Comparison of ENCODE assay signal across 6 cellular contexts in the genomic region with DNA sequence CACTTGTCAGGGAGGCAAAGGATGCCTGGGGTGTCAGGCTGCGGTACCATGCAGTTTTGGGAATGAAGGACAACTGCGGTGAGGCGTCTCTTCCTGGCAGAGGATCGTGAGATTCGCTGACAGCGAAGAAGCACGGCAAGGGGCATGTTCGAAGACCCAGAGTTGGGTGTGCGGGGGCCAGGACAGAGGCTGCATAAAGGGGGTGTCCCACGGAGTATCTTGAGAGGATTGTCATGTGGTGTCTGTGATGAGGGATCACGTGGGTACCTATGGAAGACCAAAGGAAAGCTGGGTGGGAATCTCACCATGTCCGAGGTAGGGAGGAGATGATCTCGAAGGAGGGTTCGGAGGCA. TPM values are rescaled to one million over a fixed set of nuclear protein-coding genes. Genes with fewer than 3 reads are reported as not detected.
DNase-seq lines count a peak whose midpoint lies in the region; ATAC-seq and TF ChIP-seq lines count a peak whose summit lies in the region.

No MANE protein-coding gene starts in this region.

- no peaks in the 10 kb centered on the region for H3K27me3 ChIP-seq in DND-41 (ENCODE audit: insufficient read depth, low read length, poor library complexity)
- H3K27me3 ChIP-seq in gastroesophageal sphincter = no peaks in the 10 kb centered on the region
- H3K27me3 ChIP-seq in thoracic aorta (replicated peaks; ENCODE audit: insufficient read depth) = no peaks in the 10 kb centered on the region

- H3K4me1 ChIP-seq in DND-41 (ENCODE audit: insufficient read depth, low read length) (peaks cover 33% of the 10 kb centered on the region), gastroesophageal sphincter (peaks cover 0 to 42% (median 11%) of the 10 kb centered on the region in 3 donors), thoracic aorta (ENCODE audit: control insufficient read depth in 1 of 2, low read depth in 2 of 2) (peaks cover 4 to 20% of the 10 kb centered on the region in 2 donors)

- peaks cover 50% of the 10 kb centered on the region for H3K79me2 ChIP-seq in DND-41 (ENCODE audit: insufficient read depth, low read length)

- H3K27ac ChIP-seq in DND-41 (ENCODE audit: low read length) (peak overlapping the region; percentile 75), gastroesophageal sphincter (peak overlapping the region; percentile 2 to 87 (median 86)), thoracic aorta (peak overlapping the region; percentile 68 to 76)

- DNase-seq in DND-41 = no peak
- peak; percentile 27 for DNase-seq in NCI-H2171 treated with DMSO at 0.1 percent for 48 hours (lab: John Stamatoyannopoulos, UW)
- no peak for DNase-seq in thoracic aorta (ENCODE audit: low spot score)
- DNase-seq in AML-193 (lab: John Stamatoyannopoulos, UW) = no peak

- H2AFZ ChIP-seq in DND-41 (ENCODE audit: low read depth, low read length) = peak overlapping the region; percentile 75

- H3K4me2 ChIP-seq in DND-41 (ENCODE audit: insufficient read depth, low read length) = peak overlapping the region; percentile 98

- ATAC-seq in DND-41 (ENCODE audit: insufficient read depth, low read depth) = no peak
- ATAC-seq in gastroesophageal sphincter = no peak
- peak; percentile 4 for ATAC-seq in thoracic aorta (ENCODE audit: insufficient number of reproducible peaks, low FRiP score, low read depth)
- ATAC-seq in GM21717 (IDR thresholded peaks at IDR 0.05; ENCODE audit: unreplicated experiment) = no peak

- no peak for TF ChIP-seq POLR2A in gastroesophageal sphincter (IDR thresholded peaks at IDR 0.05)

- H4K20me1 ChIP-seq in DND-41 (ENCODE audit: insufficient read depth, low read length) = peaks cover 13% of the 10 kb centered on the region; the same call in 1 of the 2 replicates

- no peak for TF ChIP-seq EP300 in gastroesophageal sphincter (IDR thresholded peaks at IDR 0.05)

- H3K9ac ChIP-seq in DND-41 (ENCODE audit: low read depth, low read length) = peak overlapping the region; percentile 71

- H3K36me3 ChIP-seq in DND-41 (ENCODE audit: insufficient read depth, low read length) (peaks cover 22% of the 10 kb centered on the region), gastroesophageal sphincter (peaks cover 0 to 13% of the 10 kb centered on the region in 2 donors), thoracic aorta (peaks cover 8% of the 10 kb centered on the region)

- H3K9me3 ChIP-seq in DND-41 (ENCODE audit: insufficient read depth, low read length, severe bottlenecking) = no peaks in the 10 kb centered on the region
- no peaks in the 10 kb centered on the region for H3K9me3 ChIP-seq in gastroesophageal sphincter
- H3K9me3 ChIP-seq in thoracic aorta = no peaks in the 10 kb centered on the region

- WGBS in gastroesophageal sphincter (ENCODE audit: low coverage in 1 of 2), 2 donors = 8 to 14% methylated on average over 7 to 14 of the region's 14 CpGs

- TF ChIP-seq CTCF in DND-41 (IDR thresholded peaks at IDR 0.05; ENCODE audit: borderline replicate concordance, extremely low read depth, low read length, poor library complexity, severe bottlenecking) = no peak
- TF ChIP-seq CTCF in gastroesophageal sphincter (IDR thresholded peaks at IDR 0.05) = no peak
- no peak for TF ChIP-seq CTCF in thoracic aorta (IDR thresholded peaks at IDR 0.05)

- H3K4me3 ChIP-seq in DND-41 (ENCODE audit: low read depth in 1 of 2, low read length in 2 of 2) (peak overlapping the region; percentile 71 to 93), gastroesophageal sphincter (peak overlapping the region; percentile 52 to 92), thoracic aorta (peak overlapping the region; percentile 79)

RNA-seq across cellular contexts. Expression of a gene that starts 0.4 kb away (rescaled TPM):
- total RNA-seq in gastroesophageal sphincter = 10 to 100 TPM in 3 of 4 donors, 1 to 10 TPM in 1; 9.4 to 17.0 (median 12.7) TPM
- total RNA-seq in thoracic aorta = 10 to 100 TPM; 10.7 to 23.7 TPM

RNA-seq across cellular contexts. Expression of a gene that starts 18.5 kb away (rescaled TPM):
- total RNA-seq in gastroesophageal sphincter (10 to 100 TPM; 49.3 to 58.9 (median 51.8) TPM), thoracic aorta (10 to 100 TPM; 26.4 to 33.2 TPM)

RNA-seq across cellular contexts. Expression of a gene that starts 40.9 kb away (rescaled TPM):
- 1 to 10 TPM; 1.7 to 7.5 (median 3.4) TPM for total RNA-seq in gastroesophageal sphincter
- total RNA-seq in thoracic aorta = 10 to 100 TPM; 12.7 to 15.8 TPM

RNA-seq across cellular contexts. Expression of a gene that starts 47.7 kb away (rescaled TPM):
- under 1 TPM in 1 of 4 donors, not detected in 3; 0.54 TPM for total RNA-seq in gastroesophageal sphincter
- total RNA-seq in thoracic aorta = not detected

RNA-seq across cellular contexts. Expression of a gene that starts 53.6 kb away (rescaled TPM):
- total RNA-seq in gastroesophageal sphincter (1 to 10 TPM; 1.2 to 3.4 (median 1.6) TPM), thoracic aorta (1 to 10 TPM in 1 of 2 donors, under 1 TPM in 1; 0.27 to 2.5 TPM)
